Comparison of ENCODE assay signal across 16 cellular contexts in genomic region chr4:42588909-42589308, GRCh38.
DNase-seq lines count a peak whose midpoint lies in the region; ATAC-seq and TF ChIP-seq lines count a peak whose summit lies in the region.
"Had no signal": no experiment of that assay in that cellular context is flagged by ENCODE, and none has a peak within 500 bp of the region (broad histone marks: within the 10 kb centered on the region; RNA-seq: fewer than 3 reads in every experiment).

No MANE protein-coding gene starts in this region.

- DNase-seq in NCI-H82 (lab: John Stamatoyannopoulos, UW): peak; percentile 35
- DNase-seq in NCI-H82 treated with DMSO at 0.1 percent for 48 hours (lab: John Stamatoyannopoulos, UW; ENCODE audit: unreplicated experiment): no peak
- DNase-seq in KBM-7: peak; percentile 8
- DNase-seq in WTC11 (ENCODE audit: low spot score): no peak
- no peak for DNase-seq in NAMALWA (ENCODE audit: low spot score)
- no peak for DNase-seq in activated T-helper 1 cell treated with anti-CD3 and anti-CD28 coated beads, Interleukin-12 subunit alpha, Interleukin-12 subunit beta, Interleukin-2, Interleukin-4 antibody, amounts not matched to agents 30 ng/mL and 10 ng/mL and 1 ng/mL, durations not matched to agents 14 hours and 24 hours and 36 hours (ENCODE audit: low spot score)
- no peak for DNase-seq in 8988T
- DNase-seq: CD8-positive, alpha-beta T cell; DND-41; GDM1; GM23248; IMR-90; NCI-H1417; NCI-H1930 had no signal

- H3K9me3 Mint-ChIP-seq in WTC11: no peaks in the 10 kb centered on the region
- no peaks in the 10 kb centered on the region for H3K9me3 Mint-ChIP-seq in activated T-helper 1 cell treated with anti-CD3 and anti-CD28 coated beads, Interleukin-12 subunit alpha, Interleukin-12 subunit beta, Interleukin-2, Interleukin-4 antibody, amounts not matched to agents 30 ng/mL and 10 ng/mL and 1 ng/mL, durations not matched to agents 14 hours and 24 hours and 36 hours
- H3K9me3 Mint-ChIP-seq: CD8-positive, alpha-beta T cell had no signal

- H3K27ac Mint-ChIP-seq in WTC11: no peak overlapping the region
- no peak overlapping the region for H3K27ac Mint-ChIP-seq in activated T-helper 1 cell treated with anti-CD3 and anti-CD28 coated beads, Interleukin-12 subunit alpha, Interleukin-12 subunit beta, Interleukin-2, Interleukin-4 antibody, amounts not matched to agents 30 ng/mL and 10 ng/mL and 1 ng/mL, durations not matched to agents 14 hours and 24 hours and 36 hours
- H3K27ac Mint-ChIP-seq: CD8-positive, alpha-beta T cell had no signal

- POLR2A ChIA-PET in WTC11 (lab: Charles Lee): no interaction called here

- in situ Hi-C loops in KBM-7 (cut with MboI; ENCODE audit: low pct_unique_long_range_greater_than_20kb, low sequenced_read_pairs): no loop called here

- ATAC-seq in WTC11 (peak; percentile 62), HG02763 (IDR thresholded peaks at IDR 0.05; ENCODE audit: unreplicated experiment) (no peak)
- ATAC-seq: CD8-positive, alpha-beta T cell; GM12878 had no signal

- no peaks in the 10 kb centered on the region for H3K36me3 Mint-ChIP-seq in WTC11
- H3K36me3 Mint-ChIP-seq in activated T-helper 1 cell treated with anti-CD3 and anti-CD28 coated beads, Interleukin-12 subunit alpha, Interleukin-12 subunit beta, Interleukin-2, Interleukin-4 antibody, amounts not matched to agents 30 ng/mL and 10 ng/mL and 1 ng/mL, durations not matched to agents 14 hours and 24 hours and 36 hours (ENCODE audit: low read depth): peaks cover 12% of the 10 kb centered on the region

- no peaks in the 10 kb centered on the region for H3K27me3 Mint-ChIP-seq in WTC11 (ENCODE audit: low read depth)
- no peaks in the 10 kb centered on the region for H3K27me3 Mint-ChIP-seq in activated T-helper 1 cell treated with anti-CD3 and anti-CD28 coated beads, Interleukin-12 subunit alpha, Interleukin-12 subunit beta, Interleukin-2, Interleukin-4 antibody, amounts not matched to agents 30 ng/mL and 10 ng/mL and 1 ng/mL, durations not matched to agents 14 hours and 24 hours and 36 hours (ENCODE audit: insufficient read depth)

- peaks cover 3% of the 10 kb centered on the region for H3K4me1 Mint-ChIP-seq in WTC11
- H3K4me1 Mint-ChIP-seq in activated T-helper 1 cell treated with anti-CD3 and anti-CD28 coated beads, Interleukin-12 subunit alpha, Interleukin-12 subunit beta, Interleukin-2, Interleukin-4 antibody, amounts not matched to agents 30 ng/mL and 10 ng/mL and 1 ng/mL, durations not matched to agents 14 hours and 24 hours and 36 hours (ENCODE audit: low read depth): no peaks in the 10 kb centered on the region

- intact Hi-C loops in activated T-helper 1 cell treated with anti-CD3 and anti-CD28 coated beads, Interleukin-12 subunit alpha, Interleukin-12 subunit beta, Interleukin-2, Interleukin-4 antibody, amounts not matched to agents 30 ng/mL and 10 ng/mL and 1 ng/mL, durations not matched to agents 14 hours and 24 hours and 36 hours (cut with micrococcal nuclease): no loop called here

- CTCF ChIA-PET in WTC11 (lab: Charles Lee): interaction anchor here (1.3 to 1.8 kb wide), 2 partner anchors 20 to 179 kb away, joined by 3 to 5 read pairs; no protein-coding TSS in a partner anchor

- no peak for TF ChIP-seq CTCF in WTC11 (IDR thresholded peaks at IDR 0.05)

- no peak overlapping the region for H3K4me3 Mint-ChIP-seq in WTC11
- no peak overlapping the region for H3K4me3 Mint-ChIP-seq in activated T-helper 1 cell treated with anti-CD3 and anti-CD28 coated beads, Interleukin-12 subunit alpha, Interleukin-12 subunit beta, Interleukin-2, Interleukin-4 antibody, amounts not matched to agents 30 ng/mL and 10 ng/mL and 1 ng/mL, durations not matched to agents 14 hours and 24 hours and 36 hours
- H3K4me3 Mint-ChIP-seq: CD8-positive, alpha-beta T cell had no signal

TF ChIP-seq in WTC11, 78 proteins besides CTCF, POLR2A, EP300 and RAD21:
- no peak for TF ChIP-seq NR1H2 (CRISPR knock-in tag; IDR thresholded peaks at IDR 0.05)
- TF ChIP-seq GRHL2 (CRISPR knock-in tag; IDR thresholded peaks at IDR 0.05; ENCODE audit: insufficient replicate concordance, severe bottlenecking): no peak
- no peak for TF ChIP-seq ZNF317 (CRISPR knock-in tag; IDR thresholded peaks at IDR 0.05; ENCODE audit: borderline replicate concordance, low read depth)
- TF ChIP-seq, protein P1, sequence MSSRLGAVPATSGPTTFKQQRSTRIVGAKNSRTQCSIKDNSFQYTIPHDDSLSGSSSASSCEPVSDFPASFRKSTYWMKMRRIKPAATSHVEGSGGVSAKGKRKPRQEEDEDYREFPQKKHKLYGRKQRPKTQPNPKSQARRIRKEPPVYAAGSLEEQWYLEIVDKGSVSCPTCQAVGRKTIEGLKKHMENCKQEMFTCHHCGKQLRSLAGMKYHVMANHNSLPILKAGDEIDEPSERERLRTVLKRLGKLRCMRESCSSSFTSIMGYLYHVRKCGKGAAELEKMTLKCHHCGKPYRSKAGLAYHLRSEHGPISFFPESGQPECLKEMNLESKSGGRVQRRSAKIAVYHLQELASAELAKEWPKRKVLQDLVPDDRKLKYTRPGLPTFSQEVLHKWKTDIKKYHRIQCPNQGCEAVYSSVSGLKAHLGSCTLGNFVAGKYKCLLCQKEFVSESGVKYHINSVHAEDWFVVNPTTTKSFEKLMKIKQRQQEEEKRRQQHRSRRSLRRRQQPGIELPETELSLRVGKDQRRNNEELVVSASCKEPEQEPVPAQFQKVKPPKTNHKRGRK (CRISPR knock-in tag; IDR thresholded peaks at IDR 0.05; ENCODE audit: borderline replicate concordance): no peak

Comparison
In these comparisons a context has a peak if more than half of its experiments do, and no peak if none do; other contexts are left out.
1. DNase-seq: peak in NCI-H82 (single experiment) and KBM-7 (single experiment); none in NCI-H82 treated with DMSO at 0.1 percent for 48 hours (single experiment), WTC11 (single experiment), NAMALWA (single experiment), activated T-helper 1 cell treated with anti-CD3 and anti-CD28 coated beads, Interleukin-12 subunit alpha, Interleukin-12 subunit beta, Interleukin-2, Interleukin-4 antibody, amounts not matched to agents 30 ng/mL and 10 ng/mL and 1 ng/mL, durations not matched to agents 14 hours and 24 hours and 36 hours (single experiment) and 8988T (single experiment).